Comparison of ENCODE assay signal across 24 cellular contexts in the genomic region with DNA sequence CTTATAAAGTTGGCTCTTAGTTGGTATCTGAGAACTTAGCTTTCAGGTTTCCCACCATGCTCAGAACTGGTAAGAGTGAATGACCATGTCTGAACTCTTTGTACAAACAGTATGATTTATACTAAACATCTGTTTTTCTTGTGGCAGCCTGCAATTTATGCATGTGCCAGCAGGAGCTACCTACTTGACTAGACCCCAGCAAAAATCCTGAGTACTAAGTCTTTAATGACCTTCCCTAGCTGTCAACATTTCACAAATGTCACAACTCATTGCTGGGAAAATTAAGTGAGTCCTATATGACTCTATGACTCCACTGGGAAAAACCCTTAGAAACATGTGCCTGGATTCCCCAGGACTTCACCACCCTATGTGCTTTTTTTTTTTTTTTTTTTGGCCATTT.
DNase-seq lines count a peak whose midpoint lies in the region; ATAC-seq and TF ChIP-seq lines count a peak whose summit lies in the region.
"Had no signal": no experiment of that assay in that cellular context is flagged by ENCODE, and none has a peak within 500 bp of the region (broad histone marks: within the 10 kb centered on the region; RNA-seq: fewer than 3 reads in every experiment).

No MANE protein-coding gene starts in this region.

- no peaks in the 10 kb centered on the region; the same call in 2 of the 3 replicates for H3K4me1 Mint-ChIP-seq in GM23338
- no peaks in the 10 kb centered on the region for H3K4me1 Mint-ChIP-seq in endothelial cell (ENCODE audit: unreplicated experiment)
- H3K4me1 Mint-ChIP-seq: activated naive CD8-positive, alpha-beta T cell treated with anti-CD3 and anti-CD28 coated beads, Interleukin-2, amount 10 ng/mL, durations not matched to agents 7 days and 5 days; activated T-helper 17 cell treated with anti-CD3 and anti-CD28 coated beads, Interleukin-2, amount 50 U/mL, for 72 hours; immature natural killer cell had no signal

- no peaks in the 10 kb centered on the region for H3F3A ChIP-seq in GM23338 (replicated peaks; ENCODE audit: low read depth)

- H3K4me2 ChIP-seq in GM23338: no peak overlapping the region

- no peaks in the 10 kb centered on the region for H3K79me2 ChIP-seq in GM23338 (replicated peaks; ENCODE audit: insufficient read depth)

- H3K9me3 Mint-ChIP-seq in GM23338 (peaks cover 4% of the 10 kb centered on the region; the same call in 1 of the 3 replicates), endothelial cell (ENCODE audit: unreplicated experiment) (no peaks in the 10 kb centered on the region)
- H3K9me3 Mint-ChIP-seq: activated naive CD8-positive, alpha-beta T cell treated with anti-CD3 and anti-CD28 coated beads, Interleukin-2, amount 10 ng/mL, durations not matched to agents 7 days and 5 days; activated T-helper 17 cell treated with anti-CD3 and anti-CD28 coated beads, Interleukin-2, amount 50 U/mL, for 72 hours; T-helper 1 cell treated with Interleukin-12 subunit alpha and Interleukin-12 subunit beta and Interleukin-4 antibody, amounts not matched to agents 30 μg/mL and 1 μg/mL, for 36 hours had no signal

- H3K9me2 ChIP-seq in GM23338 (ENCODE audit: insufficient read depth): peaks cover 11% of the 10 kb centered on the region; the same call in 1 of the 2 replicates

- H2AFZ ChIP-seq in GM23338: peak overlapping the region; percentile 47; the same call in 1 of the 2 replicates

- H3K27me3 Mint-ChIP-seq in GM23338 (ENCODE audit: insufficient read depth, low read depth, poor library complexity): no peaks in the 10 kb centered on the region
- H3K27me3 Mint-ChIP-seq in endothelial cell (ENCODE audit: unreplicated experiment): no peaks in the 10 kb centered on the region
- H3K27me3 Mint-ChIP-seq: activated naive CD8-positive, alpha-beta T cell treated with anti-CD3 and anti-CD28 coated beads, Interleukin-2, amount 10 ng/mL, durations not matched to agents 7 days and 5 days; activated T-helper 17 cell treated with anti-CD3 and anti-CD28 coated beads, Interleukin-2, amount 50 U/mL, for 72 hours had no signal

- H3K27ac Mint-ChIP-seq in GM23338 (no peak overlapping the region), endothelial cell (ENCODE audit: unreplicated experiment) (no peak overlapping the region)
- H3K27ac Mint-ChIP-seq: activated naive CD8-positive, alpha-beta T cell treated with anti-CD3 and anti-CD28 coated beads, Interleukin-2, amount 10 ng/mL, durations not matched to agents 7 days and 5 days; activated T-helper 17 cell treated with anti-CD3 and anti-CD28 coated beads, Interleukin-2, amount 50 U/mL, for 72 hours; CD8-positive, alpha-beta T cell; immature natural killer cell; T-helper 1 cell treated with Interleukin-12 subunit alpha and Interleukin-12 subunit beta and Interleukin-4 antibody, amounts not matched to agents 30 μg/mL and 1 μg/mL, for 36 hours had no signal

- H3K4me3 Mint-ChIP-seq in GM23338 (no peak overlapping the region), endothelial cell (ENCODE audit: unreplicated experiment) (no peak overlapping the region)
- H3K4me3 Mint-ChIP-seq: activated naive CD8-positive, alpha-beta T cell treated with anti-CD3 and anti-CD28 coated beads, Interleukin-2, amount 10 ng/mL, durations not matched to agents 7 days and 5 days; activated T-helper 17 cell treated with anti-CD3 and anti-CD28 coated beads, Interleukin-2, amount 50 U/mL, for 72 hours; brain; CD8-positive, alpha-beta T cell; immature natural killer cell; T-helper 1 cell treated with Interleukin-12 subunit alpha and Interleukin-12 subunit beta and Interleukin-4 antibody, amounts not matched to agents 30 μg/mL and 1 μg/mL, for 36 hours had no signal

- H3K27ac ChIP-seq in GM23338 (ENCODE audit: low read depth): no peak overlapping the region
- H3K27ac ChIP-seq: coronary artery, pancreas, thyroid gland had no signal

- H3K4me1 ChIP-seq in GM23338 (ENCODE audit: insufficient read depth): no peaks in the 10 kb centered on the region
- H3K4me1 ChIP-seq: pancreas, thyroid gland had no signal

- no peaks in the 10 kb centered on the region for H3K36me3 ChIP-seq in GM23338 (ENCODE audit: insufficient read depth)
- H3K36me3 ChIP-seq: HAP-1, pancreas, thyroid gland had no signal

- no peaks in the 10 kb centered on the region for H4K20me1 ChIP-seq in GM23338 (replicated peaks; ENCODE audit: insufficient read depth)

- H3K4me3 ChIP-seq in GM23338: no peak overlapping the region
- H3K4me3 ChIP-seq: coronary artery, HAP-1, pancreas, thyroid gland had no signal

- H3K27me3 ChIP-seq in GM23338 (ENCODE audit: insufficient read depth): no peaks in the 10 kb centered on the region
- H3K27me3 ChIP-seq: pancreas, thyroid gland had no signal

- DNase-seq in GM23338 (ENCODE audit: low spot score) (no peak), NCI-H1694 (lab: John Stamatoyannopoulos, UW) (peak; percentile 26), endothelial cell (ENCODE audit: low spot score) (no peak), renal cortical epithelial cell (ENCODE audit: low read depth) (peak; percentile 43), ureter (ENCODE audit: low spot score) (no peak)
- no peak for DNase-seq in activated naive CD4-positive, alpha-beta T cell treated with anti-CD3 and anti-CD28 coated beads, Interleukin-2, amount 50 U/mL, for 16 hours
- DNase-seq: activated CD4-positive, alpha-beta T cell treated with anti-CD3 and anti-CD28 coated beads, Interleukin-2, amount 50 U/mL, for 1 hour; activated naive CD8-positive, alpha-beta T cell treated with anti-CD3 and anti-CD28 coated beads, Interleukin-2, amount 10 ng/mL, durations not matched to agents 7 days and 5 days; CD8-positive, alpha-beta T cell; DMS79 treated with DMSO at 0.1 percent for 48 hours; immature natural killer cell; IMR-90; NCI-H1436; NCI-H226; NK-92 treated with Interleukin-12 subunit alpha and Interleukin-12 subunit beta, amount 100 ng/mL, for 24 hours; pancreas; stimulated activated naive CD4-positive, alpha-beta T cell treated with Interleukin-2 at 50 U/mL for 16 hours; thyroid gland had no signal

- H3K36me3 Mint-ChIP-seq in GM23338 (ENCODE audit: low read depth) (no peaks in the 10 kb centered on the region), endothelial cell (ENCODE audit: low read depth, unreplicated experiment) (no peaks in the 10 kb centered on the region)
- H3K36me3 Mint-ChIP-seq: activated naive CD8-positive, alpha-beta T cell treated with anti-CD3 and anti-CD28 coated beads, Interleukin-2, amount 10 ng/mL, durations not matched to agents 7 days and 5 days; brain; CD8-positive, alpha-beta T cell had no signal

- no peak for ATAC-seq in GM23338
- no peak for ATAC-seq in GM18873 (IDR thresholded peaks at IDR 0.05; ENCODE audit: low FRiP score, unreplicated experiment)
- ATAC-seq: activated T-helper 17 cell treated with anti-CD3 and anti-CD28 coated beads, Interleukin-2, amount 50 U/mL, for 72 hours; CD8-positive, alpha-beta T cell; pancreas had no signal

- TF ChIP-seq CTCF in GM23338 (conservative IDR thresholded peaks at IDR 0.05; ENCODE audit: low read depth in 2 of 2) (no peak), endothelial cell (IDR thresholded peaks at IDR 0.05; ENCODE audit: unreplicated experiment) (peak; percentile 42)

TF ChIP-seq in GM23338, 12 proteins besides CTCF, POLR2A, EP300 and RAD21 (continues in another document):
- no peak for TF ChIP-seq STAT1 (IDR thresholded peaks at IDR 0.05; ENCODE audit: unreplicated experiment)
- no peak for TF ChIP-seq CREB1 (CRISPR knock-in tag; IDR thresholded peaks at IDR 0.05; ENCODE audit: low read depth)
- TF ChIP-seq ZNF331 (CRISPR knock-in tag; IDR thresholded peaks at IDR 0.05; ENCODE audit: low read depth): no peak
- TF ChIP-seq EZH2phosphoT487 (IDR thresholded peaks at IDR 0.05; ENCODE audit: unreplicated experiment): no peak
- no peak for TF ChIP-seq POLR2AphosphoS5 (IDR thresholded peaks at IDR 0.05; ENCODE audit: low read depth)
- TF ChIP-seq NANOG (IDR thresholded peaks at IDR 0.05; ENCODE audit: borderline replicate concordance): no peak

Comparison
In these comparisons a context has a peak if more than half of its experiments do, and no peak if none do; other contexts are left out.
1. DNase-seq: peak in NCI-H1694 (single experiment) and renal cortical epithelial cell (single experiment); none in GM23338 (single experiment), endothelial cell (single experiment), activated naive CD4-positive, alpha-beta T cell treated with anti-CD3 and anti-CD28 coated beads, Interleukin-2, amount 50 U/mL, for 16 hours (single experiment) and ureter (single experiment).